In genomic region chr6:134063121-134063965, GRCh38 we compare ENCODE assay signal across 10 cellular contexts. TPM values are rescaled to one million over a fixed set of nuclear protein-coding genes. Genes with fewer than 3 reads are reported as not detected.
DNase-seq lines count a peak whose midpoint lies in the region; ATAC-seq and TF ChIP-seq lines count a peak whose summit lies in the region.
"Had no signal": no experiment of that assay in that cellular context is flagged by ENCODE, and none has a peak within 500 bp of the region (broad histone marks: within the 10 kb centered on the region; RNA-seq: fewer than 3 reads in every experiment).

No MANE protein-coding gene starts in this region.

- H3K9ac ChIP-seq in OCI-LY3 (ENCODE audit: low read length) = no peak overlapping the region

- no peak for TF ChIP-seq EP300 in gastroesophageal sphincter (IDR thresholded peaks at IDR 0.05)

- H3K27ac ChIP-seq in OCI-LY3 (ENCODE audit: low read length) (no peak overlapping the region), gastroesophageal sphincter (peak overlapping the region; percentile 65 to 81 (median 76))
- H3K27ac ChIP-seq: testis had no signal

- H2AFZ ChIP-seq in OCI-LY3 (ENCODE audit: low read depth, low read length) = peak overlapping the region; percentile 90; the same call in 1 of the 2 replicates

- H3K9me3 ChIP-seq in OCI-LY3 (ENCODE audit: insufficient read depth, low read length) (no peaks in the 10 kb centered on the region), gastroesophageal sphincter (no peaks in the 10 kb centered on the region), MG63 (no peaks in the 10 kb centered on the region)
- H3K9me3 ChIP-seq: testis had no signal

- no peak for TF ChIP-seq POLR2A in gastroesophageal sphincter (IDR thresholded peaks at IDR 0.05)

- peak in 2 of 3 experiments; percentile 23 to 63 for DNase-seq in NCI-H1417 (lab: John Stamatoyannopoulos, UW)
- DNase-seq in NCI-H1417 treated with DMSO at 0.1 percent for 48 hours (lab: John Stamatoyannopoulos, UW) = no peak
- DNase-seq in retina = peak; percentile 17
- DNase-seq in activated gamma-delta T cell treated with Interleukin-2 at 50 U/mL for 16 hours = no peak
- no peak for DNase-seq in NCI-H2171 treated with DMSO at 0.1 percent for 48 hours (lab: John Stamatoyannopoulos, UW)
- DNase-seq in MG63 = no peak

- no peaks in the 10 kb centered on the region for H3K79me2 ChIP-seq in OCI-LY3 (ENCODE audit: low read length)

- peak overlapping the region; percentile 83 for H3K4me2 ChIP-seq in OCI-LY3 (ENCODE audit: low read length)

- H3K4me3 ChIP-seq in OCI-LY3 (ENCODE audit: low read length) (no peak overlapping the region), gastroesophageal sphincter (no peak overlapping the region), MG63 (no peak overlapping the region)
- H3K4me3 ChIP-seq: testis had no signal

- H3K4me1 ChIP-seq in OCI-LY3 (ENCODE audit: low read length) (0 out of 2 replicates have a peak, but pooled peaks cover 5% of the 10 kb centered on the region), gastroesophageal sphincter (peaks cover 0 to 50% (median 9%) of the 10 kb centered on the region in 3 donors)
- H3K4me1 ChIP-seq: testis had no signal

- H4K20me1 ChIP-seq in OCI-LY3 (ENCODE audit: insufficient read depth, low read length) = no peaks in the 10 kb centered on the region

- H3K36me3 ChIP-seq in OCI-LY3 (replicated peaks; ENCODE audit: low read depth, low read length) = no peaks in the 10 kb centered on the region
- no peaks in the 10 kb centered on the region for H3K36me3 ChIP-seq in gastroesophageal sphincter
- no peaks in the 10 kb centered on the region for H3K36me3 ChIP-seq in MG63

- TF ChIP-seq CTCF in OCI-LY3 (IDR thresholded peaks at IDR 0.05; ENCODE audit: low read depth, low read length) (no peak), gastroesophageal sphincter (IDR thresholded peaks at IDR 0.05) (no peak)

- ATAC-seq in gastroesophageal sphincter = peak; percentile 21

- 45 to 48% methylated on average over 3 to 10 of the region's 10 CpGs for WGBS in gastroesophageal sphincter (ENCODE audit: low coverage in 1 of 2), 2 donors

- H3K27me3 ChIP-seq in OCI-LY3 (ENCODE audit: low read depth, low read length) = no peaks in the 10 kb centered on the region
- H3K27me3 ChIP-seq in gastroesophageal sphincter = no peaks in the 10 kb centered on the region
- no peaks in the 10 kb centered on the region for H3K27me3 ChIP-seq in MG63
- H3K27me3 ChIP-seq: testis had no signal

RNA-seq across cellular contexts. Expression of gene SLC2A12, which starts 10.9 kb away (rescaled TPM):
- total RNA-seq in gastroesophageal sphincter = 10 to 100 TPM; 22.8 to 70.5 (median 42.0) TPM
- 0.95 and 1.4 TPM in 2 replicates for total RNA-seq in MG63 (2014; rRNA removed; shearing (Covaris generic); ENCODE audit: low replicate concordance)
- total RNA-seq: MCF 10A had no signal

Comparison
In these comparisons a context has a peak if more than half of its experiments do, and no peak if none do; other contexts are left out.
1. DNase-seq: peak in NCI-H1417 (2 of 3) and retina (single experiment); none in NCI-H1417 treated with DMSO at 0.1 percent for 48 hours (single experiment), activated gamma-delta T cell treated with Interleukin-2 at 50 U/mL for 16 hours (single experiment), NCI-H2171 treated with DMSO at 0.1 percent for 48 hours (single experiment) and MG63 (single experiment).